ENCODE assay signal across 1 cellular context in the genomic region with DNA sequence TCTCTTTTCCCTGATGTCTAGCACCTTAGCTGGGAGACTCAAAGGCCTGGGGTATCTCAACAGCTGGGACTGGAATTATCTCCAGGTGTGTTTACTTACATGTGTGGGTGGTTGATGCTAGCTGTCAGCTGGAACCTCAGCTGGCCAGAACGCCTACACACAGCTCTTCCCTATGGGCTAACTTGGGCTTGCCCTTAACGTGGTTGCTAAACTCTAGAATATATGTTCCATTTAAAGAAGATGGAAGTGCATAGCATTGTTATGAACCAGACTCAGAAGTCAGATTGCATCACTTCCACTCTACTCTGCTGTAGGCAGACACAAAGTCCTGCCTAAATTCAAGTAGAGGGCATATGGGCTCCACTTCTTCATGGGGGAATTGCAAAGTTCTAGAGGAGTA.
TF ChIP-seq lines count a peak whose summit lies in the region.

No MANE protein-coding gene starts in this region.

TF ChIP-seq in GM12878, 131 proteins besides CTCF, POLR2A, EP300 and RAD21 (continued from another document):
- TF ChIP-seq EED (IDR thresholded peaks at IDR 0.05; ENCODE audit: low read depth) (no peak), YY1 (IDR thresholded peaks at IDR 0.05; ENCODE audit: low read depth, low read length) (no peak)
